ENCODE assay signal across 8 cellular contexts in genomic region chr19:7197169-7197759, GRCh38.
DNase-seq lines count a peak whose midpoint lies in the region; ATAC-seq and TF ChIP-seq lines count a peak whose summit lies in the region.

No MANE protein-coding gene starts in this region.

- peak overlapping the region; percentile 56 for H3K4me3 ChIP-seq in effector memory CD4-positive, alpha-beta T cell (ENCODE audit: insufficient read depth, low read depth, low read length, poor library complexity, severe bottlenecking)
- H3K4me3 ChIP-seq in lung = peak overlapping the region; percentile 20

- no peaks in the 10 kb centered on the region for H3K36me3 ChIP-seq in effector memory CD4-positive, alpha-beta T cell (ENCODE audit: control insufficient read depth, insufficient read depth, low read length)
- no peaks in the 10 kb centered on the region for H3K36me3 ChIP-seq in lung (ENCODE audit: control insufficient read depth in 2 of 2, insufficient read depth in 2 of 2, low read length in 2 of 2)

- H3K9me3 ChIP-seq in effector memory CD4-positive, alpha-beta T cell (ENCODE audit: control insufficient read depth, low read length) = no peaks in the 10 kb centered on the region
- no peaks in the 10 kb centered on the region for H3K9me3 ChIP-seq in lung (ENCODE audit: control insufficient read depth in 2 of 2, insufficient read depth in 1 of 2, low read length in 1 of 2)

- H3K27me3 ChIP-seq in effector memory CD4-positive, alpha-beta T cell (replicated peaks; ENCODE audit: control insufficient read depth, insufficient read depth, low read length, poor library complexity, severe bottlenecking) = no peaks in the 10 kb centered on the region
- H3K27me3 ChIP-seq in lung (ENCODE audit: control insufficient read depth, insufficient read depth) = no peaks in the 10 kb centered on the region

- peaks cover 5% of the 10 kb centered on the region for H3K4me1 ChIP-seq in effector memory CD4-positive, alpha-beta T cell (ENCODE audit: control insufficient read depth, insufficient read depth, low read length, poor library complexity, severe bottlenecking)
- H3K4me1 ChIP-seq in lung (ENCODE audit: control insufficient read depth in 2 of 2, insufficient read depth in 2 of 2, low read length in 2 of 2) = peaks cover 6 to 10% of the 10 kb centered on the region in 2 donors

- TF ChIP-seq CTCF in AG09319 (IDR thresholded peaks at IDR 0.05; ENCODE audit: low read depth, low read length) (no peak), lung (IDR thresholded peaks at IDR 0.05; ENCODE audit: control extremely low read depth, extremely low read depth) (no peak)

- peak; percentile 53 for ATAC-seq in GM19043 (IDR thresholded peaks at IDR 0.05; ENCODE audit: low read depth, unreplicated experiment)
- peak; percentile 71 for ATAC-seq in HG03354 (IDR thresholded peaks at IDR 0.05; ENCODE audit: poor library complexity, severe bottlenecking, unreplicated experiment)
- peak; percentile 84 for ATAC-seq in lung (ENCODE audit: insufficient read depth, low FRiP score)

- H3K27ac ChIP-seq in effector memory CD4-positive, alpha-beta T cell (ENCODE audit: insufficient read depth, low read length, poor library complexity, severe bottlenecking) = peak overlapping the region; percentile 58
- peak overlapping the region; percentile 80 to 87 for H3K27ac ChIP-seq in lung (ENCODE audit: low read depth in 1 of 2, low read length in 1 of 2)

- 0% methylated on average over 21 of the region's 21 CpGs for WGBS in lung, 2 donors

- DNase-seq in AG09319 (ENCODE audit: extremely low read depth, low read depth) (peak; percentile 90), NCI-H774 (lab: John Stamatoyannopoulos, UW) (peak; percentile 75), lung (ENCODE audit: low spot score) (peak; percentile 91)
- DNase-seq in activated CD8-positive, alpha-beta memory T cell treated with anti-CD3 and anti-CD28 coated beads for 4 hours (ENCODE audit: low read depth in 2 of 2) = peak; percentile 76 to 87
- DNase-seq in effector memory CD4-positive, alpha-beta T cell = peak; percentile 65 to 70 (median 67)
- peak; percentile 85 to 88 for DNase-seq in stimulated activated CD4-positive, alpha-beta T cell treated with anti-CD3 and anti-CD28 coated beads, Interleukin-4, amount 100 ng/mL, for 48 hours (ENCODE audit: low read depth in 2 of 2)

Comparison
In these comparisons a context has a peak if more than half of its experiments do, and no peak if none do; other contexts are left out.
1. Peak in every context shown above with its lines: DNase-seq, ATAC-seq, H3K4me3 ChIP-seq and H3K27ac ChIP-seq.